In genomic region chr7:55546826-55547225, GRCh38 we compare ENCODE assay signal across 1 cellular context.
TF ChIP-seq lines count a peak whose summit lies in the region.

No MANE protein-coding gene starts in this region.

TF ChIP-seq in SK-N-SH, 30 proteins besides CTCF, POLR2A, EP300 and RAD21 (continued from another document):
- TF ChIP-seq IRF3 (IDR thresholded peaks at IDR 0.05; ENCODE audit: low read depth, low read length) (no peak), MXI1 (IDR thresholded peaks at IDR 0.05; ENCODE audit: low read depth, low read length) (0 out of 2 replicates have a peak, but pooled peaks have one; percentile 18), MAX (IDR thresholded peaks at IDR 0.05; ENCODE audit: low read depth) (peak; percentile 40; the same call in 1 of the 2 replicates), USF1 (IDR thresholded peaks at IDR 0.05; ENCODE audit: borderline replicate concordance, low read depth) (no peak), REST (IDR thresholded peaks at IDR 0.05; ENCODE audit: low read depth, low read length) (no peak), RXRA (IDR thresholded peaks at IDR 0.05; ENCODE audit: borderline replicate concordance, low read depth) (peak; percentile 72; the same call in 1 of the 2 replicates), FOXM1 (IDR thresholded peaks at IDR 0.05; ENCODE audit: low read depth) (no peak), PBX3 (IDR thresholded peaks at IDR 0.05) (peak; percentile 96), ELF1 (IDR thresholded peaks at IDR 0.05) (no peak)
